Comparison of ENCODE assay signal across 41 cellular contexts in the genomic region with DNA sequence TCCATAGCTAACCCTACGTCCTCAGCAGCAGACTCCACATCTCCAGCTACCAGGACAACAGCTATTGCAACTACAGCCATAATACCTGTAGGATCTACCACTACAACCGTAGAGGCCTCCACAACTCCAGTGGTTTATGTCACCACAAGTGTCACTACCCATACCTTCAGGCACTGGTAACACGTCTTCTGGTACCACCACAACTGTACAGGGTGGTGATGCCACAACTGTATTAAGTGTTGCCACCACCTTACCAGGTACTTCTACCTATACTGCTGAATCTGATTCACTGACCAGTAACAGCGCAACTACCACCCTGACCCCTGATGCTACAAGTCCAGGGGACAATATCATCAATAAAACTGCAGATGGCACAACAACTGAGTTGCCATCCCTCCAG. TPM values are rescaled to one million over a fixed set of nuclear protein-coding genes. Genes with fewer than 3 reads are reported as not detected.
"Had no signal": no experiment of that assay in that cellular context is flagged by ENCODE, and none has a peak within 500 bp of the region (broad histone marks: within the 10 kb centered on the region; RNA-seq: fewer than 3 reads in every experiment).

No MANE protein-coding gene starts in this region.

- H3K27me3 ChIP-seq: adrenal gland, ascending aorta, body of pancreas, brain microvascular endothelial cell, breast epithelium, cardiac muscle cell had no signal

- DNase-seq: activated effector memory CD4-positive, alpha-beta T cell treated with anti-CD3 and anti-CD28 coated beads, Interleukin-2, amount 50 U/mL, for 16 hours; activated effector memory CD4-positive, alpha-beta T cell treated with Interleukin-2 at 50 U/mL for 16 hours; activated gamma-delta T cell; activated gamma-delta T cell treated with Interleukin-2 at 50 U/mL for 16 hours; activated naive CD4-positive, alpha-beta T cell; activated naive CD4-positive, alpha-beta T cell treated with anti-CD3 and anti-CD28 coated beads for 36 hours; activated naive CD4-positive, alpha-beta T cell treated with anti-CD3 and anti-CD28 coated beads, Interleukin-2, amount 10 ng/mL, durations not matched to agents 7 days and 5 days; activated naive CD4-positive, alpha-beta T cell treated with anti-CD3 and anti-CD28 coated beads, Interleukin-2, amount 50 U/mL, for 16 hours; activated naive CD4-positive, alpha-beta T cell treated with Interleukin-2 at 50 U/mL for 16 hours; activated naive CD8-positive, alpha-beta T cell treated with anti-CD3 and anti-CD28 coated beads, Interleukin-2, amount 10 ng/mL, durations not matched to agents 7 days and 5 days; activated T-cell treated with anti-CD3 and anti-CD28 coated beads for 4 hours; activated T-cell treated with anti-CD3 and anti-CD28 coated beads, Interleukin-2, amount 50 U/mL, for 1 hour; activated T-cell treated with anti-CD3 and anti-CD28 coated beads, Interleukin-2, amount 50 U/mL, for 24 hours; activated T-cell treated with anti-CD3 and anti-CD28 coated beads, Interleukin-2, amount 50 U/mL, for 4 hours; activated T-cell treated with anti-CD3 and anti-CD28 coated beads, Interleukin-2, amount 50 U/mL, for 48 hours; activated T-cell treated with anti-CD3 and anti-CD28 coated beads, Interleukin-2, amount 50 U/mL, for 72 hours; adrenal gland; amniotic stem cell; amygdala; anterior cingulate cortex; aorta; body of pancreas; brain microvascular endothelial cell; caudate nucleus; central memory CD4-positive, alpha-beta T cell; cerebellar nuclear complex had no signal

- H3K4me3 ChIP-seq: adrenal gland, ascending aorta, body of pancreas, breast epithelium, cardiac muscle cell had no signal

- H3K36me3 Mint-ChIP-seq: activated naive CD4-positive, alpha-beta T cell treated with anti-CD3 and anti-CD28 coated beads, Interleukin-2, amount 10 ng/mL, durations not matched to agents 7 days and 5 days; activated naive CD4-positive, alpha-beta T cell treated with anti-CD3 and anti-CD28 coated beads, Interleukin-2, amount 50 U/mL, for 24 hours; activated naive CD4-positive, alpha-beta T cell treated with anti-CD3 and anti-CD28 coated beads, Interleukin-2, amount 50 U/mL, for 72 hours; activated naive CD8-positive, alpha-beta T cell; activated naive CD8-positive, alpha-beta T cell treated with anti-CD3 and anti-CD28 coated beads, Interleukin-2, amount 10 ng/mL, durations not matched to agents 7 days and 5 days; brain had no signal

- H3K36me3 ChIP-seq: adrenal gland, ascending aorta, brain microvascular endothelial cell, breast epithelium, cardiac muscle cell had no signal

- H3K4me3 Mint-ChIP-seq: activated naive CD4-positive, alpha-beta T cell treated with anti-CD3 and anti-CD28 coated beads for 36 hours; activated naive CD4-positive, alpha-beta T cell treated with anti-CD3 and anti-CD28 coated beads, Interleukin-2, amount 10 ng/mL, durations not matched to agents 7 days and 5 days; activated naive CD4-positive, alpha-beta T cell treated with anti-CD3 and anti-CD28 coated beads, Interleukin-2, amount 50 U/mL, for 24 hours; activated naive CD8-positive, alpha-beta T cell; activated naive CD8-positive, alpha-beta T cell treated with anti-CD3 and anti-CD28 coated beads, Interleukin-2, amount 10 ng/mL, durations not matched to agents 7 days and 5 days; activated T-cell treated with anti-CD3 and anti-CD28 coated beads, Interleukin-2, amount 50 U/mL, for 24 hours; activated T-cell treated with anti-CD3 and anti-CD28 coated beads, Interleukin-2, amount 50 U/mL, for 4 hours; activated T-cell treated with anti-CD3 and anti-CD28 coated beads, Interleukin-2, amount 50 U/mL, for 72 hours; activated T-helper 1 cell treated with anti-CD3 and anti-CD28 coated beads, Interleukin-12 subunit alpha, Interleukin-12 subunit beta, Interleukin-2, Interleukin-4 antibody, amounts not matched to agents 30 ng/mL and 10 ng/mL and 1 ng/mL, durations not matched to agents 14 hours and 24 hours and 36 hours; activated T-helper 17 cell treated with anti-CD3 and anti-CD28 coated beads, Interleukin-2, amount 50 U/mL, for 72 hours; brain; central memory CD8-positive, alpha-beta T cell had no signal

- ATAC-seq: activated naive CD4-positive, alpha-beta T cell treated with anti-CD3 and anti-CD28 coated beads, Interleukin-2, amount 50 U/mL, for 72 hours; activated T-cell treated with anti-CD3 and anti-CD28 coated beads, Interleukin-2, amount 50 U/mL, for 4 hours; activated T-cell treated with anti-CD3 and anti-CD28 coated beads, Interleukin-2, amount 50 U/mL, for 72 hours; activated T-helper 17 cell treated with anti-CD3 and anti-CD28 coated beads, Interleukin-2, amount 50 U/mL, for 72 hours; body of pancreas had no signal

- H3K27me3 Mint-ChIP-seq: activated naive CD4-positive, alpha-beta T cell treated with anti-CD3 and anti-CD28 coated beads, Interleukin-2, amount 10 ng/mL, durations not matched to agents 7 days and 5 days; activated naive CD4-positive, alpha-beta T cell treated with anti-CD3 and anti-CD28 coated beads, Interleukin-2, amount 50 U/mL, for 24 hours; activated naive CD8-positive, alpha-beta T cell treated with anti-CD3 and anti-CD28 coated beads, Interleukin-2, amount 10 ng/mL, durations not matched to agents 7 days and 5 days; activated T-cell treated with anti-CD3 and anti-CD28 coated beads, Interleukin-2, amount 50 U/mL, for 24 hours; activated T-helper 17 cell treated with anti-CD3 and anti-CD28 coated beads, Interleukin-2, amount 50 U/mL, for 72 hours; brain; central memory CD8-positive, alpha-beta T cell had no signal

- H3K4me1 Mint-ChIP-seq: activated naive CD4-positive, alpha-beta T cell treated with anti-CD3 and anti-CD28 coated beads, Interleukin-2, amount 10 ng/mL, durations not matched to agents 7 days and 5 days; activated naive CD4-positive, alpha-beta T cell treated with anti-CD3 and anti-CD28 coated beads, Interleukin-2, amount 50 U/mL, for 24 hours; activated naive CD8-positive, alpha-beta T cell treated with anti-CD3 and anti-CD28 coated beads, Interleukin-2, amount 10 ng/mL, durations not matched to agents 7 days and 5 days; activated T-helper 17 cell treated with anti-CD3 and anti-CD28 coated beads, Interleukin-2, amount 50 U/mL, for 72 hours; brain; central memory CD8-positive, alpha-beta T cell had no signal

- H3K9me3 Mint-ChIP-seq: activated naive CD4-positive, alpha-beta T cell treated with anti-CD3 and anti-CD28 coated beads for 36 hours; activated naive CD4-positive, alpha-beta T cell treated with anti-CD3 and anti-CD28 coated beads, Interleukin-2, amount 10 ng/mL, durations not matched to agents 7 days and 5 days; activated naive CD4-positive, alpha-beta T cell treated with anti-CD3 and anti-CD28 coated beads, Interleukin-2, amount 50 U/mL, for 24 hours; activated naive CD8-positive, alpha-beta T cell treated with anti-CD3 and anti-CD28 coated beads, Interleukin-2, amount 10 ng/mL, durations not matched to agents 7 days and 5 days; activated T-helper 1 cell treated with anti-CD3 and anti-CD28 coated beads, Interleukin-12 subunit alpha, Interleukin-12 subunit beta, Interleukin-2, Interleukin-4 antibody, amounts not matched to agents 30 ng/mL and 10 ng/mL and 1 ng/mL, durations not matched to agents 14 hours and 24 hours and 36 hours; activated T-helper 2 cell treated with anti-CD3 and anti-CD28 coated beads, Interferon-gamma antibody, Interleukin-2, Interleukin-4, amounts not matched to agents 10 μg/mL and 5 μg/mL and 100 μg/mL, durations not matched to agents 14 hours and 24 hours and 36 hours had no signal

- H3K27ac Mint-ChIP-seq: activated naive CD4-positive, alpha-beta T cell treated with anti-CD3 and anti-CD28 coated beads for 36 hours; activated naive CD4-positive, alpha-beta T cell treated with anti-CD3 and anti-CD28 coated beads, Interleukin-2, amount 10 ng/mL, durations not matched to agents 7 days and 5 days; activated naive CD4-positive, alpha-beta T cell treated with anti-CD3 and anti-CD28 coated beads, Interleukin-2, amount 50 U/mL, for 24 hours; activated naive CD4-positive, alpha-beta T cell treated with anti-CD3 and anti-CD28 coated beads, Interleukin-2, amount 50 U/mL, for 72 hours; activated naive CD8-positive, alpha-beta T cell; activated naive CD8-positive, alpha-beta T cell treated with anti-CD3 and anti-CD28 coated beads, Interleukin-2, amount 10 ng/mL, durations not matched to agents 7 days and 5 days; activated T-cell treated with anti-CD3 and anti-CD28 coated beads, Interleukin-2, amount 50 U/mL, for 24 hours; activated T-cell treated with anti-CD3 and anti-CD28 coated beads, Interleukin-2, amount 50 U/mL, for 72 hours; activated T-helper 1 cell treated with anti-CD3 and anti-CD28 coated beads, Interleukin-12 subunit alpha, Interleukin-12 subunit beta, Interleukin-2, Interleukin-4 antibody, amounts not matched to agents 30 ng/mL and 10 ng/mL and 1 ng/mL, durations not matched to agents 14 hours and 24 hours and 36 hours; activated T-helper 17 cell treated with anti-CD3 and anti-CD28 coated beads, Interleukin-2, amount 50 U/mL, for 72 hours; activated T-helper 2 cell treated with anti-CD3 and anti-CD28 coated beads, Interferon-gamma antibody, Interleukin-2, Interleukin-4, amounts not matched to agents 10 μg/mL and 5 μg/mL and 100 μg/mL, durations not matched to agents 14 hours and 24 hours and 36 hours; brain had no signal

- FAIRE-seq: astrocyte had no signal

RNA-seq across cellular contexts. Expression of gene CABS1, which starts 34.6 kb away (rescaled TPM):
- total RNA-seq: activated naive CD4-positive, alpha-beta T cell treated with anti-CD3 and anti-CD28 coated beads for 36 hours; activated naive CD4-positive, alpha-beta T cell treated with anti-CD3 and anti-CD28 coated beads, Interleukin-2, amount 50 U/mL, for 72 hours; activated naive CD8-positive, alpha-beta T cell treated with anti-CD3 and anti-CD28 coated beads, Interleukin-2, amount 10 ng/mL, durations not matched to agents 7 days and 5 days; activated T-cell treated with anti-CD3 and anti-CD28 coated beads, Interleukin-2, amount 50 U/mL, for 4 hours; activated T-cell treated with anti-CD3 and anti-CD28 coated beads, Interleukin-2, amount 50 U/mL, for 72 hours; activated T-helper 1 cell treated with anti-CD3 and anti-CD28 coated beads, Interleukin-12 subunit alpha, Interleukin-12 subunit beta, Interleukin-2, Interleukin-4 antibody, amounts not matched to agents 30 ng/mL and 10 ng/mL and 1 ng/mL, durations not matched to agents 14 hours and 24 hours and 36 hours; activated T-helper 17 cell treated with anti-CD3 and anti-CD28 coated beads, Interleukin-2, amount 50 U/mL, for 72 hours; activated T-helper 2 cell treated with anti-CD3 and anti-CD28 coated beads, Interferon-gamma antibody, Interleukin-2, Interleukin-4, amounts not matched to agents 10 μg/mL and 5 μg/mL and 100 μg/mL, durations not matched to agents 14 hours and 24 hours and 36 hours; adrenal gland; aorta; ascending aorta; astrocyte; body of pancreas; breast epithelium; cardiac muscle cell; cardiac septum; cerebellum; chondrocyte had no signal

RNA-seq across cellular contexts. Expression of gene CSN3, which starts 57.8 kb away (rescaled TPM):
- total RNA-seq: activated naive CD4-positive, alpha-beta T cell treated with anti-CD3 and anti-CD28 coated beads for 36 hours; activated naive CD4-positive, alpha-beta T cell treated with anti-CD3 and anti-CD28 coated beads, Interleukin-2, amount 50 U/mL, for 72 hours; activated naive CD8-positive, alpha-beta T cell treated with anti-CD3 and anti-CD28 coated beads, Interleukin-2, amount 10 ng/mL, durations not matched to agents 7 days and 5 days; activated T-cell treated with anti-CD3 and anti-CD28 coated beads, Interleukin-2, amount 50 U/mL, for 4 hours; activated T-cell treated with anti-CD3 and anti-CD28 coated beads, Interleukin-2, amount 50 U/mL, for 72 hours; activated T-helper 1 cell treated with anti-CD3 and anti-CD28 coated beads, Interleukin-12 subunit alpha, Interleukin-12 subunit beta, Interleukin-2, Interleukin-4 antibody, amounts not matched to agents 30 ng/mL and 10 ng/mL and 1 ng/mL, durations not matched to agents 14 hours and 24 hours and 36 hours; activated T-helper 17 cell treated with anti-CD3 and anti-CD28 coated beads, Interleukin-2, amount 50 U/mL, for 72 hours; activated T-helper 2 cell treated with anti-CD3 and anti-CD28 coated beads, Interferon-gamma antibody, Interleukin-2, Interleukin-4, amounts not matched to agents 10 μg/mL and 5 μg/mL and 100 μg/mL, durations not matched to agents 14 hours and 24 hours and 36 hours; adrenal gland; aorta; ascending aorta; astrocyte; body of pancreas; cardiac muscle cell; cardiac septum; cerebellum; chondrocyte had no signal
